ENCODE assay signal across 16 cellular contexts in the genomic region with DNA sequence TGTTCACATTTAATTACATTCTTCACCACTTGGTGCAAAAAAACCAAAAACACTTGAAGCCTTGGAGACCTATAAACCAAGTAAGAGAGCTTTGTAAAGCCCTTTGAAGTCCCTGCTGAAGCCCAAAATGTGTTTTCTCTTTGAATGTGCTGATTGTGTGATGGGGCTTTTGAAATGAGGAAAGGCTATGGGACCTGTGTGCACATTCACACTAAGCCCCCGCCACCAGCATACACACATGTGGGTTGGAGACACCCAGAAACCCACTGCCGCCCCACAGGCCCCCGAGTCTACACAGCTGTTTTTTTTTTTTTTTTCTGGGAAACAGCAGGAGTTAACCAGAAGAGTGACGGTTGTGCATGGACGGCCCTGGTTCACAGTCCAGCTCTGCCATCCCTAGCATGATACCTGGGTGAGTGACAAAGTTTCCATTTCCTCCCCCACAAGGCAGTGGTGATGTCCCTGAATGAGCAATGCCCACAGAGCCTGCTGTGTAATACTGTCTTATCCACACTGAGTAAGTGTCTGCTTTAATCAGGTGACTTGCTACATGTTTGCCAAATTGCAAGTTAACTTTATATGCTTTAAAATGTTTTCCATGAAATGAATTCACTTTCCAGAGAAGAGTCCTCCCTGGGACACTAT.
"Had no signal": no experiment of that assay in that cellular context is flagged by ENCODE, and none has a peak within 500 bp of the region (broad histone marks: within the 10 kb centered on the region; RNA-seq: fewer than 3 reads in every experiment).

No MANE protein-coding gene starts in this region.

- H3K36me3 ChIP-seq: gastrocnemius medialis, heart right ventricle, left lung, neutrophil, SJCRH30, thoracic aorta had no signal

- H3K9me3 ChIP-seq: gastrocnemius medialis, heart right ventricle, left lung, mucosa of descending colon, neutrophil, SJCRH30, thoracic aorta had no signal

- H3K27ac Mint-ChIP-seq: naive thymus-derived CD8-positive, alpha-beta T cell had no signal

- H3K4me1 ChIP-seq: gastrocnemius medialis, left lung, SJCRH30 had no signal

- H3K4me3 Mint-ChIP-seq: naive thymus-derived CD8-positive, alpha-beta T cell had no signal

- ATAC-seq: gastrocnemius medialis; heart right ventricle; left lung; mucosa of descending colon; naive thymus-derived CD8-positive, alpha-beta T cell had no signal

- H3K4me3 ChIP-seq: gastrocnemius medialis, heart right ventricle, left lung, mucosa of descending colon, SJCRH30, thoracic aorta had no signal

- H3K36me3 Mint-ChIP-seq: naive thymus-derived CD8-positive, alpha-beta T cell had no signal

- H3K27me3 Mint-ChIP-seq: naive thymus-derived CD8-positive, alpha-beta T cell had no signal

- H3K27me3 ChIP-seq: gastrocnemius medialis, left lung, neutrophil, SJCRH30 had no signal

- H3K27ac ChIP-seq: gastrocnemius medialis, heart right ventricle, left lung, neutrophil, SJCRH30, thoracic aorta, VCaP had no signal

- DNase-seq: activated CD4-positive, alpha-beta T cell treated with anti-CD3 and anti-CD28 coated beads for 4 hours; gastrocnemius medialis; heart right ventricle; islet precursor cell; left lung; mucosa of descending colon; naive thymus-derived CD8-positive, alpha-beta T cell; retina; SJCRH30; stimulated activated CD4-positive, alpha-beta T cell treated with anti-CD3 and anti-CD28 coated beads, Interleukin-15, amount 100 ng/mL, for 24 hours; stimulated activated naive CD4-positive, alpha-beta T cell; SW 1271; T-helper 9 cell had no signal
